In the genomic region with DNA sequence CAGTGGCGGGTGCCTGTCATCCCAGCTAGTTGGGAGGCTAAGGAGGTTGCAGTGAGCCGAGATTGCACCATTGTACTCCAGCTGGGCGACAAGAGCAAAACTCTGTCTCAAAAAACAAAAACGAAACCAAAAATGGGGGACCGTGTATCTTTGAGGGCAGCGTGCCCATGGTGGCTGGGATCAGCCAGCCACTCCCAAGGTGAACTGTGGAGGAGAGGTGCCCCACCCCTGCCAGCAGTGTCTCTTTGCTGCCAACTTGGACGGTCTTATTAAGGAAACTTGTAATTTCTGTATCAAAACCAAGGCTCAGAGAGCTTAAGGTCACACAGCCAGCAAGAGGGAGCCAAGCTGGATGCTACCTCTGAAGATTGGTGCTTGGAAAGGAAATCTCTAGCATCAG, we compare ENCODE assay signal across 15 cellular contexts.
"Had no signal": no experiment of that assay in that cellular context is flagged by ENCODE, and none has a peak within 500 bp of the region (broad histone marks: within the 10 kb centered on the region; RNA-seq: fewer than 3 reads in every experiment).

No MANE protein-coding gene starts in this region.

- H3K4me3 Mint-ChIP-seq: activated naive CD4-positive, alpha-beta T cell treated with anti-CD3 and anti-CD28 coated beads, Interleukin-2, amount 50 U/mL, for 24 hours; stimulated activated naive B cell treated with anti-CD40 and anti-IgM and Interleukin-4, amounts not matched to agents 10 μg/mL and 1 μg/mL and 100 μg/mL, for 72 hours had no signal

- H3K27ac Mint-ChIP-seq: activated naive CD4-positive, alpha-beta T cell treated with anti-CD3 and anti-CD28 coated beads, Interleukin-2, amount 50 U/mL, for 24 hours; stimulated activated naive B cell treated with anti-CD40 and anti-IgM and Interleukin-4, amounts not matched to agents 10 μg/mL and 1 μg/mL and 100 μg/mL, for 72 hours had no signal

- H3K27ac ChIP-seq: cardiac muscle cell, esophagus muscularis mucosa, hepatocyte, parathyroid adenoma, tibial artery, vagina had no signal

- H3K36me3 Mint-ChIP-seq: activated naive CD4-positive, alpha-beta T cell treated with anti-CD3 and anti-CD28 coated beads, Interleukin-2, amount 50 U/mL, for 24 hours; stimulated activated naive B cell treated with anti-CD40 and anti-IgM and Interleukin-4, amounts not matched to agents 10 μg/mL and 1 μg/mL and 100 μg/mL, for 72 hours had no signal

- ATAC-seq: activated CD4-positive, CD25-positive, alpha-beta regulatory T cell treated with anti-CD3 and anti-CD28 coated beads, Interleukin-2, amount 50 U/mL, for 24 hours; stimulated activated naive B cell treated with anti-CD40 and anti-IgM and Interleukin-4, amounts not matched to agents 10 μg/mL and 1 μg/mL and 100 μg/mL, for 72 hours had no signal

- H3K36me3 ChIP-seq: cardiac muscle cell, esophagus muscularis mucosa, tibial artery, vagina had no signal

- H3K4me3 ChIP-seq: cardiac muscle cell, esophagus muscularis mucosa, hepatocyte, tibial artery, vagina had no signal

- DNase-seq: activated CD4-positive, alpha-beta T cell treated with anti-CD3 and anti-CD28 coated beads, Interleukin-2, amount 50 U/mL, for 4 hours; activated effector memory CD4-positive, alpha-beta T cell treated with Interleukin-2 at 50 U/mL for 16 hours; activated T-cell treated with anti-CD3 and anti-CD28 coated beads, Interleukin-2, amount 50 U/mL, for 1 hour; stimulated activated CD4-positive, alpha-beta T cell treated with anti-CD3 and anti-CD28 coated beads, Interleukin-2, amount 100 ng/mL, for 48 hours; stimulated activated naive B cell treated with anti-CD40 and anti-IgM and Interleukin-4, amounts not matched to agents 10 μg/mL and 1 μg/mL and 100 μg/mL, for 72 hours; T-helper 1 cell; T1000 had no signal

- H3K9me3 ChIP-seq: esophagus muscularis mucosa, tibial artery, vagina had no signal

- H3K27me3 ChIP-seq: cardiac muscle cell, hepatocyte, vagina had no signal

- H3K4me1 ChIP-seq: esophagus muscularis mucosa, parathyroid adenoma, tibial artery, vagina had no signal

- H3K27me3 Mint-ChIP-seq: activated naive CD4-positive, alpha-beta T cell treated with anti-CD3 and anti-CD28 coated beads, Interleukin-2, amount 50 U/mL, for 24 hours had no signal

- H3K9me3 Mint-ChIP-seq: activated naive CD4-positive, alpha-beta T cell treated with anti-CD3 and anti-CD28 coated beads, Interleukin-2, amount 50 U/mL, for 24 hours had no signal
